ENCODE assay signal across 13 cellular contexts in the genomic region with DNA sequence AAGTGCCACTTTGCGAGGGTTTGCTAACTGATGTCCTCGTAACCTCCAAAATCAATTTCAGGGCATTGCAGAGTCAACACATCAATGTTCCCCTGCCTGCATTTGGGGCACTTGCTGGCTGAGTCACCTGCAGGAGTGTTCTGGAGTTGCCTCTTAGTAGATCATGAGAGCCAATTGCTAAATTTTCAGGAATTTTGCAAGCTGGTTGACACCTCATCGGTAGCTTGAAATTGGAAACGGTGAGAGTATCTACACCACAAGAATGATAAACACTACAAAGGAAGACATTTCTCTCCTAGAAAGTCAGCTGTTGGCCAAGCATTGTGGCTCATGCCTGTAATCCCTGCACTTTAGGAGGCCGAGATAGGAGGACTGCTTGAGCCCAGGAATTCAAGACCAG. TPM values are rescaled to one million over a fixed set of nuclear protein-coding genes. Genes with fewer than 3 reads are reported as not detected.
DNase-seq lines count a peak whose midpoint lies in the region; ATAC-seq and TF ChIP-seq lines count a peak whose summit lies in the region.
"Had no signal": no experiment of that assay in that cellular context is flagged by ENCODE, and none has a peak within 500 bp of the region (broad histone marks: within the 10 kb centered on the region; RNA-seq: fewer than 3 reads in every experiment).

No MANE protein-coding gene starts in this region.

- POLR2A ChIA-PET in PC-3 (lab: Charles Lee; ENCODE audit: unreplicated experiment) = interaction anchor here (0.6 kb wide), 1 partner anchor 17 kb away, joined by 7 read pairs; no protein-coding TSS in a partner anchor

- intact Hi-C loops in PC-3 (cut with micrococcal nuclease) = no loop called here

- H3K4me3 ChIP-seq in PC-3 (ENCODE audit: low read length) (no peak overlapping the region), epithelial cell of esophagus (ENCODE audit: low read length) (no peak overlapping the region)
- H3K4me3 ChIP-seq: pancreas had no signal

- no peaks in the 10 kb centered on the region for H3F3A ChIP-seq in PC-3 (ENCODE audit: low read length, unreplicated experiment)

- H3K79me2 ChIP-seq in PC-3 (ENCODE audit: low read length) = no peaks in the 10 kb centered on the region

- ATAC-seq in PC-3 (no peak), HG03025 (IDR thresholded peaks at IDR 0.05; ENCODE audit: low FRiP score, unreplicated experiment) (no peak), GM21360 (IDR thresholded peaks at IDR 0.05; ENCODE audit: unreplicated experiment) (no peak)
- ATAC-seq: pancreas had no signal

- no peak overlapping the region for H2AFZ ChIP-seq in PC-3 (ENCODE audit: low read length)

- no peak overlapping the region for H3K27ac ChIP-seq in PC-3 (ENCODE audit: low read length)
- H3K27ac ChIP-seq: pancreas had no signal

- no peaks in the 10 kb centered on the region for H3K9me3 ChIP-seq in PC-3 (ENCODE audit: low read length)
- H3K9me3 ChIP-seq: pancreas had no signal

- H3K9me2 ChIP-seq in PC-3 (replicated peaks; ENCODE audit: low read length) = no peaks in the 10 kb centered on the region

- TF ChIP-seq CTCF in PC-3 (conservative IDR thresholded peaks at IDR 0.05; ENCODE audit: low read depth, low read length) (no peak), epithelial cell of esophagus (IDR thresholded peaks at IDR 0.05; ENCODE audit: insufficient read depth, low read depth, low read length, missing control alignments) (peak; percentile 11)

- CTCF ChIA-PET in PC-3 (lab: Charles Lee) = no interaction called here

- H3K9ac ChIP-seq in PC-3 (ENCODE audit: low read length) = no peak overlapping the region

- BruUV-seq in PC-3 (replicated peaks; lab: Mats Ljungman, UMichigan) = no TSS peak

- H3K4me1 ChIP-seq in PC-3 (ENCODE audit: insufficient read depth, low read length) = peaks cover 19% of the 10 kb centered on the region

- H3K4me2 ChIP-seq in PC-3 (ENCODE audit: low read length) = no peak overlapping the region

- H4K20me1 ChIP-seq in PC-3 (ENCODE audit: low read length) = no peaks in the 10 kb centered on the region

- H3K36me3 ChIP-seq in PC-3 (ENCODE audit: low read depth, low read length) = no peaks in the 10 kb centered on the region
- H3K36me3 ChIP-seq: pancreas had no signal

- DNase-seq in AG08395 (ENCODE audit: low spot score) (peak; percentile 68), PC-3 (peak; percentile 22), epithelial cell of esophagus (ENCODE audit: low read depth) (peak; percentile 77), myocyte (ENCODE audit: low read depth) (peak; percentile 73), NCI-H1105 treated with DMSO at 0.1 percent for 48 hours (lab: John Stamatoyannopoulos, UW) (no peak)
- no peak for DNase-seq in stimulated activated CD4-positive, alpha-beta T cell treated with anti-CD3 and anti-CD28 coated beads, Interleukin-4, amount 100 ng/mL, for 24 hours
- DNase-seq: AML-193, NCI-H146, NCI-H526, pancreas, RPMI8226 had no signal

- no peaks in the 10 kb centered on the region for H3K27me3 ChIP-seq in PC-3 (ENCODE audit: low read length)
- H3K27me3 ChIP-seq: pancreas had no signal

RNA-seq across cellular contexts. Expression of a gene that starts 10.8 kb away (rescaled TPM):
- 2.2 and 2.7 TPM in 2 replicates for total RNA-seq in PC-3 (2014; rRNA removed)
- 7.6 and 8.3 TPM in 2 replicates for total RNA-seq in myocyte
- 10.3 TPM for polyA plus RNA-seq in myocyte (2012)

RNA-seq across cellular contexts. Expression of a gene that starts 27.9 kb away (rescaled TPM):
- total RNA-seq in PC-3 (2014; rRNA removed) = 177 and 182 TPM in 2 replicates
- 361 and 482 TPM in 2 replicates for total RNA-seq in myocyte
- 464 TPM for polyA plus RNA-seq in myocyte (2012)

Comparison
In these comparisons a context has a peak if more than half of its experiments do, and no peak if none do; other contexts are left out.
1. DNase-seq: peak in AG08395 (single experiment), PC-3 (single experiment), epithelial cell of esophagus (single experiment) and myocyte (single experiment); none in NCI-H1105 treated with DMSO at 0.1 percent for 48 hours (single experiment) and stimulated activated CD4-positive, alpha-beta T cell treated with anti-CD3 and anti-CD28 coated beads, Interleukin-4, amount 100 ng/mL, for 24 hours (single experiment).